23 cellular contexts compared by ENCODE assay signal in the genomic region with DNA sequence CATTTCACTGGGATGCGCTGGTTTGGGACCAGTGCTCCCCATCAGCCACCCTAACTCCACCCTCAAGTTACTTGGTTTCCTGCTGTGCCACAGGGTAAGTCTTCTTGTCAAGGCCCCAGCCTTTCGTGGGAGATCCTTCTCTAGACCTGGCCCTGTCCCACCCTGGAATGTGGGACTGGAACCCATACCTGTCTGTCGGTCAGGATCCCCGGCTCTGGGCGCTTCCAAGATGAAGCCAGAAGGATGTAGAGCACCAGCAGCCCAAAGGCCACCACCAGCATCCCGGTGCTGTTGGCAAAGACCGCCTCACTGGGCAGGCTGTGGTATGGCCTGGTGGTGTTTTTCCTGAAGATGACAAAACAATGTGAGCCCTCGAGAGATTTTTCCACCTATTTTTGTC. TPM values are rescaled to one million over a fixed set of nuclear protein-coding genes. Genes with fewer than 3 reads are reported as not detected.
DNase-seq lines count a peak whose midpoint lies in the region; ATAC-seq and TF ChIP-seq lines count a peak whose summit lies in the region.
"Had no signal": no experiment of that assay in that cellular context is flagged by ENCODE, and none has a peak within 500 bp of the region (broad histone marks: within the 10 kb centered on the region; RNA-seq: fewer than 3 reads in every experiment).

No MANE protein-coding gene starts in this region.

- no peak overlapping the region for H2BK5ac ChIP-seq in neuronal stem cell (ENCODE audit: low read length)

- H3K9me3 Mint-ChIP-seq in stimulated activated effector memory CD8-positive, alpha-beta T cell treated with anti-CD3 and anti-CD28 coated beads, Interleukin-12 subunit alpha, Interleukin-12 subunit beta, amount 100 ng/mL, for 72 hours, result no peaks in the 10 kb centered on the region
- H3K9me3 Mint-ChIP-seq: CD4-positive, alpha-beta memory T cell had no signal

- no peak overlapping the region for H3K4me2 ChIP-seq in osteoblast (ENCODE audit: insufficient read depth, low read length)
- H3K4me2 ChIP-seq in neuronal stem cell (ENCODE audit: insufficient read depth, low read length, poor library complexity, severe bottlenecking), result no peak overlapping the region
- H3K4me2 ChIP-seq: A549 had no signal

- H3K36me3 Mint-ChIP-seq in stimulated activated effector memory CD8-positive, alpha-beta T cell treated with anti-CD3 and anti-CD28 coated beads, Interleukin-12 subunit alpha, Interleukin-12 subunit beta, amount 100 ng/mL, for 72 hours, result peaks cover 47% of the 10 kb centered on the region

- no peak overlapping the region for H4K91ac ChIP-seq in neuronal stem cell (ENCODE audit: low read depth, low read length, poor library complexity)

- POLR2A ChIA-PET in RWPE1 (lab: Yijun Ruan, JAX; ENCODE audit: low non-redundant PET), result no interaction called here

- CTCF ChIA-PET in RWPE1 (lab: Yijun Ruan, JAX), result interaction anchor here (4.0 kb wide), 1 partner anchor 15 kb away, joined by 13 read pairs; no protein-coding TSS in a partner anchor

- no peak overlapping the region for H3K4ac ChIP-seq in neuronal stem cell (ENCODE audit: low read length)

- H3K4me1 Mint-ChIP-seq in stimulated activated effector memory CD8-positive, alpha-beta T cell treated with anti-CD3 and anti-CD28 coated beads, Interleukin-12 subunit alpha, Interleukin-12 subunit beta, amount 100 ng/mL, for 72 hours, result peaks cover 10% of the 10 kb centered on the region

- H2AFZ ChIP-seq in osteoblast (ENCODE audit: low read length) (no peak overlapping the region), neuronal stem cell (ENCODE audit: low read length) (no peak overlapping the region)
- H2AFZ ChIP-seq: GM23248 had no signal

- H3K4me3 ChIP-seq in osteoblast (ENCODE audit: insufficient read depth, low read length) (no peak overlapping the region), neuronal stem cell (ENCODE audit: low read length in 2 of 2) (no peak overlapping the region)
- H3K4me3 ChIP-seq: A549, GM23248 had no signal

- no CpG with 5 or more reads among the region's 8 CpGs for WGBS in neuronal stem cell (ENCODE audit: extremely low coverage in 2 of 2, insufficient read length in 2 of 2, insufficient replicate concordance in 1 of 2), 2 donors

- no peaks in the 10 kb centered on the region for H3K79me2 ChIP-seq in osteoblast (ENCODE audit: insufficient read depth, low read length)

- no peak overlapping the region for H3K23ac ChIP-seq in neuronal stem cell (ENCODE audit: low read depth, low read length, poor library complexity)

- H3K79me1 ChIP-seq in neuronal stem cell (ENCODE audit: low read depth, low read length), result no peaks in the 10 kb centered on the region

- peak overlapping the region; percentile 56 for H3K27ac ChIP-seq in RWPE1
- no peak overlapping the region for H3K27ac ChIP-seq in osteoblast (ENCODE audit: low read depth, low read length)
- H3K27ac ChIP-seq in neuronal stem cell (replicated peaks; ENCODE audit: low read length), result no peak overlapping the region
- H3K27ac ChIP-seq: A549, GM23248 had no signal

- H3K27me3 ChIP-seq in osteoblast (ENCODE audit: insufficient read depth, low read length), result no peaks in the 10 kb centered on the region
- no peaks in the 10 kb centered on the region for H3K27me3 ChIP-seq in neuronal stem cell (ENCODE audit: control insufficient read depth in 3 of 3, insufficient read depth in 3 of 3, low read depth in 1 of 3, low read length in 3 of 3)

- H3K36me3 ChIP-seq in osteoblast (ENCODE audit: insufficient read depth, low read length) (peaks cover 69% of the 10 kb centered on the region), neuronal stem cell (replicated peaks in 1 of 2; ENCODE audit: control insufficient read depth in 2 of 2, insufficient read depth in 2 of 2, low read length in 2 of 2) (peaks cover 19 to 64% of the 10 kb centered on the region in 2 donors)

- no peak for TF ChIP-seq CTCF in RWPE1 (conservative IDR thresholded peaks at IDR 0.05; ENCODE audit: low read depth)
- no peak for TF ChIP-seq CTCF in osteoblast (IDR thresholded peaks at IDR 0.05; ENCODE audit: extremely low read depth, low read depth, low read length)

- peak overlapping the region; percentile 22 for H3K27ac Mint-ChIP-seq in stimulated activated effector memory CD8-positive, alpha-beta T cell treated with anti-CD3 and anti-CD28 coated beads, Interleukin-12 subunit alpha, Interleukin-12 subunit beta, amount 100 ng/mL, for 72 hours
- H3K27ac Mint-ChIP-seq: CD4-positive, alpha-beta memory T cell had no signal

- intact Hi-C loops in Right ventricle myocardium inferior (cut with DNase I) (no loop called here), cardiac septum (cut with DNase I) (no loop called here)

- H3K18ac ChIP-seq in neuronal stem cell (ENCODE audit: low read length), result no peak overlapping the region

- H3K4me3 Mint-ChIP-seq in stimulated activated effector memory CD8-positive, alpha-beta T cell treated with anti-CD3 and anti-CD28 coated beads, Interleukin-12 subunit alpha, Interleukin-12 subunit beta, amount 100 ng/mL, for 72 hours, result no peak overlapping the region
- H3K4me3 Mint-ChIP-seq: CD4-positive, alpha-beta memory T cell had no signal

- H3K14ac ChIP-seq in neuronal stem cell (ENCODE audit: low read length), result no peak overlapping the region

- no peak overlapping the region for H2AK5ac ChIP-seq in neuronal stem cell (ENCODE audit: low read depth, low read length)

- H2BK120ac ChIP-seq in neuronal stem cell (ENCODE audit: low read depth, low read length), result no peak overlapping the region

- no peak overlapping the region for H4K8ac ChIP-seq in neuronal stem cell (ENCODE audit: low read depth, low read length)

- DNase-seq in Right ventricle myocardium inferior (ENCODE audit: missing footprints) (peak; percentile 46), cardiac septum (ENCODE audit: low spot score) (no peak), RWPE1 (ENCODE audit: low spot score) (no peak), osteoblast (ENCODE audit: insufficient read length, low spot score, missing footprints) (peak; percentile 34), neuronal stem cell (ENCODE audit: low spot score) (no peak)
- no peak for DNase-seq in stimulated activated effector memory CD8-positive, alpha-beta T cell treated with anti-CD3 and anti-CD28 coated beads, Interleukin-12 subunit alpha, Interleukin-12 subunit beta, amount 100 ng/mL, for 72 hours (ENCODE audit: low spot score in 2 of 2)
- DNase-seq: 8988T; ACHN; AML-193; C1 segment of cervical spinal cord; Calu3; CD4-positive, alpha-beta memory T cell; COR-L47; DMS53; DMS79 treated with DMSO at 0.1 percent for 48 hours; GF-D8; GM23248; H7; HCEC 1CT had no signal

- H2BK12ac ChIP-seq in neuronal stem cell (ENCODE audit: low read length), result no peak overlapping the region

- ATAC-seq in Right ventricle myocardium inferior, result no peak
- ATAC-seq in stimulated activated effector memory CD8-positive, alpha-beta T cell treated with anti-CD3 and anti-CD28 coated beads, Interleukin-12 subunit alpha, Interleukin-12 subunit beta, amount 100 ng/mL, for 72 hours, result no peak
- ATAC-seq in GM18502 (IDR thresholded peaks at IDR 0.05; ENCODE audit: poor library complexity, unreplicated experiment), result no peak
- no peak for ATAC-seq in HG02852 (IDR thresholded peaks at IDR 0.05; ENCODE audit: unreplicated experiment)
- ATAC-seq: A549 had no signal

- no peak overlapping the region for H2BK15ac ChIP-seq in neuronal stem cell (ENCODE audit: low read length)

- no peak overlapping the region for H3K9ac ChIP-seq in neuronal stem cell (ENCODE audit: low read depth, low read length, poor library complexity)
- H3K9ac ChIP-seq: GM23248 had no signal

- H4K20me1 ChIP-seq in osteoblast (ENCODE audit: insufficient read depth, low read length), result peaks cover 10% of the 10 kb centered on the region

- H3K9me3 ChIP-seq in osteoblast (ENCODE audit: low read depth, low read length), result no peaks in the 10 kb centered on the region
- H3K9me3 ChIP-seq in neuronal stem cell (replicated peaks in 1 of 2; ENCODE audit: control insufficient read depth in 2 of 2, insufficient read depth in 1 of 2, low read depth in 1 of 2, low read length in 2 of 2), result peaks cover 0 to 3% of the 10 kb centered on the region in 2 donors
- H3K9me3 ChIP-seq: A549 had no signal

- H3K4me1 ChIP-seq in osteoblast (ENCODE audit: insufficient read depth, low read length) (no peaks in the 10 kb centered on the region), neuronal stem cell (ENCODE audit: control insufficient read depth in 2 of 2, insufficient read depth in 1 of 2, low read depth in 1 of 2, low read length in 2 of 2) (no peaks in the 10 kb centered on the region)
- H3K4me1 ChIP-seq: A549 had no signal

RNA-seq across cellular contexts. Expression of gene CYB561A3, which starts 10.9 kb away (rescaled TPM):
- total RNA-seq in Right ventricle myocardium inferior (14.6 TPM), cardiac septum (11.2 TPM), osteoblast (149 and 151 TPM in 2 replicates)
- 7.0 TPM for polyA plus RNA-seq in neuronal stem cell (2013, experiment 1 of 2)
- 6.3 TPM for polyA plus RNA-seq in neuronal stem cell (2013, experiment 2 of 2)

RNA-seq across cellular contexts. Expression of gene TMEM138, which starts 11.4 kb away (rescaled TPM):
- total RNA-seq in Right ventricle myocardium inferior (18.0 TPM), cardiac septum (17.9 TPM), osteoblast (41.3 and 48.3 TPM in 2 replicates)
- 38.6 TPM for polyA plus RNA-seq in neuronal stem cell (2013, experiment 1 of 2)
- 40.8 TPM for polyA plus RNA-seq in neuronal stem cell (2013, experiment 2 of 2)

RNA-seq across cellular contexts. Expression of gene TKFC, which starts 17.8 kb away (rescaled TPM):
- total RNA-seq in Right ventricle myocardium inferior (12.3 TPM), cardiac septum (21.9 TPM), osteoblast (21.8 and 30.0 TPM in 2 replicates)
- polyA plus RNA-seq in neuronal stem cell (2013, experiment 1 of 2), result 18.6 TPM
- polyA plus RNA-seq in neuronal stem cell (2013, experiment 2 of 2), result 20.1 TPM

RNA-seq across cellular contexts. Expression of gene DDB1, which starts 17.9 kb away (rescaled TPM):
- total RNA-seq in Right ventricle myocardium inferior, result 113 TPM
- total RNA-seq in cardiac septum, result 125 TPM
- 330 and 331 TPM in 2 replicates for total RNA-seq in osteoblast
- polyA plus RNA-seq in neuronal stem cell (2013, experiment 1 of 2), result 94.2 TPM
- 91.0 TPM for polyA plus RNA-seq in neuronal stem cell (2013, experiment 2 of 2)

RNA-seq across cellular contexts. Expression of gene TMEM216, which starts 41.6 kb away (rescaled TPM):
- 4.6 TPM for total RNA-seq in Right ventricle myocardium inferior
- total RNA-seq in cardiac septum, result 6.3 TPM
- total RNA-seq in osteoblast, result 5.8 and 8.3 TPM in 2 replicates
- polyA plus RNA-seq in neuronal stem cell (2013, experiment 1 of 2), result 36.8 TPM
- 36.7 TPM for polyA plus RNA-seq in neuronal stem cell (2013, experiment 2 of 2)
- total RNA-seq: G401 had no signal

Comparison
In these comparisons a context has a peak if more than half of its experiments do, and no peak if none do; other contexts are left out.
1. DNase-seq: peak in Right ventricle myocardium inferior (single experiment) and osteoblast (single experiment); none in cardiac septum (single experiment), RWPE1 (single experiment), stimulated activated effector memory CD8-positive, alpha-beta T cell treated with anti-CD3 and anti-CD28 coated beads, Interleukin-12 subunit alpha, Interleukin-12 subunit beta, amount 100 ng/mL, for 72 hours (0 of 2) and neuronal stem cell (single experiment).